1 cellular context compared by ENCODE assay signal in the genomic region with DNA sequence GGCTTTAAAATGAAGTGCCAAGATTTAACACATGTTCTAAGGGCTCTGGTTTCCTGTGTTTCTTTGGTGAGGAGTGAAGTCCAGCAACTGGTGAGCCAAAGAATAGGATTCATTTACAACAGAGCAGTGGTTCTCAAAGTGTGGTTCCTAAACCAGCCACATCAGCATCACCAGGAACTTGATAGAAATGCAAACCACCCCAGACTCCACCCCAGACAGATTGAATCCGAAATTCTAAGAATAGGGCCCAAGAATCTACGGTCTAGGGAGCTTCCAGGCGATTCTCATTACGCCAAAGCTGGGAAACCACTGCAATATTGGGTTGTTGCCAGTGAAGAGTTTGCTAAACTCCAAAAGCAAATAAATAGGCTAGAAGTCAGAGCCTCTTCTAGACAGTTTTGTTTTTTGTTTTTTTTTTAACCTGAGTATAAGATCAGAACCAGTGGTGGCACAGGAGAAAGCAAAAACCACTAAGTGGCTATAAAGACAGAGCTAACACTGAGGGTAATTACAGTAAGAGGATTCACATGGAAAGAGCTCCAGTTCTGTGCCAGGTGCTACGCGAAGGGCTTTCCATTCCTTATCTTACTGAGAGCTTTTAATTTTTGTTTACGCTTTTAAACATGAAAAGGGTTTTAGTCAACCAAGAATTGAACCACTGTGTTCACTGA.
TF ChIP-seq lines count a peak whose summit lies in the region.

No MANE protein-coding gene starts in this region.

TF ChIP-seq in HepG2, 621 proteins besides CTCF, POLR2A, EP300 and RAD21:
- TF ChIP-seq POGZ (CRISPR knock-in tag; IDR thresholded peaks at IDR 0.05) (0 out of 2 replicates have a peak, but pooled peaks have one; percentile 0), RFX3 (CRISPR knock-in tag; IDR thresholded peaks at IDR 0.05) (no peak), ZNF460 (CRISPR knock-in tag; IDR thresholded peaks at IDR 0.05; ENCODE audit: borderline replicate concordance) (no peak), MAF1 (CRISPR knock-in tag; IDR thresholded peaks at IDR 0.05; ENCODE audit: borderline replicate concordance) (no peak), ZNF605 (CRISPR knock-in tag; IDR thresholded peaks at IDR 0.05) (0 out of 2 replicates have a peak, but pooled peaks have one; percentile 2)
